ENCODE assay signal across 8 cellular contexts in genomic region chr1:155277896-155278688, GRCh38. TPM values are rescaled to one million over a fixed set of nuclear protein-coding genes. Genes with fewer than 3 reads are reported as not detected.
DNase-seq lines count a peak whose midpoint lies in the region; ATAC-seq and TF ChIP-seq lines count a peak whose summit lies in the region.

No MANE protein-coding gene starts in this region.

- peaks cover 18% of the 10 kb centered on the region for H3F3A ChIP-seq in GM23338 (replicated peaks; ENCODE audit: low read depth)

- H3K4me2 ChIP-seq in GM23338: peak overlapping the region; percentile 96

- intact Hi-C loops in activated CD8-positive, alpha-beta T cell treated with anti-CD3 and anti-CD28 coated beads for 36 hours (cut with micrococcal nuclease): loop anchor here (5.0 kb wide), 1 partner anchor 44 kb away; the partner anchor contains the start of gene RUSC1

- POLR2A ChIA-PET in activated CD8-positive, alpha-beta T cell treated with anti-CD3 and anti-CD28 coated beads for 36 hours (lab: Charles Lee): interaction anchor here (0.7 to 1.6 kb wide), 3 partner anchors 10 to 49 kb away, joined by 3 to 4 read pairs (median 3); no protein-coding TSS in a partner anchor

- no peaks in the 10 kb centered on the region for H4K20me1 ChIP-seq in GM23338 (replicated peaks; ENCODE audit: insufficient read depth)

- H3K36me3 Mint-ChIP-seq in GM23338 (ENCODE audit: low read depth): peaks cover 3% of the 10 kb centered on the region; the same call in 2 of the 3 replicates
- no peaks in the 10 kb centered on the region for H3K36me3 Mint-ChIP-seq in activated CD8-positive, alpha-beta T cell treated with anti-CD3 and anti-CD28 coated beads for 36 hours (ENCODE audit: low read depth)

- H2AFZ ChIP-seq in ACC112 (ENCODE audit: low read length, unreplicated experiment): peak overlapping the region; percentile 88
- H2AFZ ChIP-seq in GM23338: 0 out of 2 replicates have a peak overlapping the region, but pooled peaks have one; percentile 53

- peaks cover 15% of the 10 kb centered on the region for H3K27me3 Mint-ChIP-seq in GM23338 (ENCODE audit: insufficient read depth, low read depth, poor library complexity)
- no peaks in the 10 kb centered on the region for H3K27me3 Mint-ChIP-seq in activated CD8-positive, alpha-beta T cell treated with anti-CD3 and anti-CD28 coated beads for 36 hours

- no peaks in the 10 kb centered on the region for H3K9me2 ChIP-seq in GM23338 (ENCODE audit: insufficient read depth)

- H3K27me3 ChIP-seq in ACC112 (ENCODE audit: insufficient read depth, low read length) (no peaks in the 10 kb centered on the region), GM23338 (ENCODE audit: insufficient read depth) (no peaks in the 10 kb centered on the region), mucosa of stomach (ENCODE audit: control insufficient read depth, insufficient read depth, low read length) (no peaks in the 10 kb centered on the region)

- peak; percentile 55 to 81 for TF ChIP-seq CTCF in GM23338 (conservative IDR thresholded peaks at IDR 0.05; ENCODE audit: low read depth in 2 of 2)
- TF ChIP-seq CTCF in activated CD8-positive, alpha-beta T cell treated with anti-CD3 and anti-CD28 coated beads for 36 hours (IDR thresholded peaks at IDR 0.05): peak; percentile 58

- H3K9me3 ChIP-seq in mucosa of stomach (ENCODE audit: control insufficient read depth, low read length): no peaks in the 10 kb centered on the region

- CTCF ChIA-PET in activated CD8-positive, alpha-beta T cell treated with anti-CD3 and anti-CD28 coated beads for 36 hours (lab: Charles Lee): interaction anchor here (0.8 to 2.4 kb wide), 7 partner anchors 14 to 50 kb away, joined by 3 to 15 read pairs (median 4); partner anchors contain the start of genes FDPS and RUSC1

- DNase-seq in GM23338 (ENCODE audit: low spot score) (peak; percentile 99), NCI-H460 (ENCODE audit: extremely low read depth, low read depth) (peak; percentile 44)
- DNase-seq in activated CD8-positive, alpha-beta T cell treated with anti-CD3 and anti-CD28 coated beads for 36 hours: peak; percentile 92
- peak; percentile 80 for DNase-seq in effector CD8-positive, alpha-beta T cell (lab: John Stamatoyannopoulos, UW)
- peak; percentile 47 to 48 for DNase-seq in stimulated activated CD8-positive, alpha-beta memory T cell treated with anti-CD3 and anti-CD28 coated beads, Interleukin-7, amount 100 ng/mL, for 1 hour (ENCODE audit: low read depth in 2 of 2)

- H3K4me3 Mint-ChIP-seq in GM23338: peak overlapping the region; percentile 73
- H3K4me3 Mint-ChIP-seq in activated CD8-positive, alpha-beta T cell treated with anti-CD3 and anti-CD28 coated beads for 36 hours: peak overlapping the region; percentile 54

- H3K9me3 Mint-ChIP-seq in GM23338: peaks cover 4% of the 10 kb centered on the region; the same call in 1 of the 3 replicates
- H3K9me3 Mint-ChIP-seq in activated CD8-positive, alpha-beta T cell treated with anti-CD3 and anti-CD28 coated beads for 36 hours: no peaks in the 10 kb centered on the region

- H3K27ac ChIP-seq in ACC112 (ENCODE audit: low read depth, low read length) (no peak overlapping the region), GM23338 (ENCODE audit: low read depth) (no peak overlapping the region)

- H3K36me3 ChIP-seq in ACC112 (ENCODE audit: insufficient read depth, low read length) (no peaks in the 10 kb centered on the region), GM23338 (ENCODE audit: insufficient read depth) (no peaks in the 10 kb centered on the region), mucosa of stomach (ENCODE audit: control insufficient read depth, insufficient read depth, low read length) (no peaks in the 10 kb centered on the region)

- peaks cover 13% of the 10 kb centered on the region for H3K4me1 ChIP-seq in ACC112 (ENCODE audit: control insufficient read depth, insufficient read depth, low read length, unreplicated experiment)
- H3K4me1 ChIP-seq in GM23338 (ENCODE audit: insufficient read depth): peaks cover 29% of the 10 kb centered on the region
- H3K4me1 ChIP-seq in mucosa of stomach (ENCODE audit: control insufficient read depth, insufficient read depth, low read length): peaks cover 3% of the 10 kb centered on the region

- peak; percentile 77 for ATAC-seq in GM23338
- ATAC-seq in activated CD8-positive, alpha-beta T cell treated with anti-CD3 and anti-CD28 coated beads for 36 hours: peak; percentile 46
- ATAC-seq in GM18868 (IDR thresholded peaks at IDR 0.05; ENCODE audit: unreplicated experiment): no peak

- H3K79me2 ChIP-seq in ACC112 (ENCODE audit: control insufficient read depth, insufficient read depth, low read length, unreplicated experiment): no peaks in the 10 kb centered on the region
- no peaks in the 10 kb centered on the region for H3K79me2 ChIP-seq in GM23338 (replicated peaks; ENCODE audit: insufficient read depth)

- no peak overlapping the region for H3K27ac Mint-ChIP-seq in GM23338
- H3K27ac Mint-ChIP-seq in activated CD8-positive, alpha-beta T cell treated with anti-CD3 and anti-CD28 coated beads for 36 hours: no peak overlapping the region

- peak overlapping the region; percentile 73 for H3K9ac ChIP-seq in mucosa of stomach (ENCODE audit: low read length)

- H3K4me1 Mint-ChIP-seq in GM23338: peaks cover 28% of the 10 kb centered on the region
- peaks cover 23% of the 10 kb centered on the region for H3K4me1 Mint-ChIP-seq in activated CD8-positive, alpha-beta T cell treated with anti-CD3 and anti-CD28 coated beads for 36 hours (ENCODE audit: low read depth)

- H3K4me3 ChIP-seq in ACC112 (ENCODE audit: low read depth, low read length): peak overlapping the region; percentile 86
- peak overlapping the region; percentile 89 for H3K4me3 ChIP-seq in GM23338
- H3K4me3 ChIP-seq in mucosa of stomach (ENCODE audit: low read length): peak overlapping the region; percentile 69

TF ChIP-seq in GM23338, 12 proteins besides CTCF, POLR2A, EP300 and RAD21:
- TF ChIP-seq CREB1 (CRISPR knock-in tag; IDR thresholded peaks at IDR 0.05; ENCODE audit: low read depth) (no peak), REST (IDR thresholded peaks at IDR 0.05; ENCODE audit: unreplicated experiment) (peak; percentile 95), ZNF331 (CRISPR knock-in tag; IDR thresholded peaks at IDR 0.05; ENCODE audit: low read depth) (no peak), STAT1 (IDR thresholded peaks at IDR 0.05; ENCODE audit: unreplicated experiment) (no peak)

RNA-seq across cellular contexts. Expression of gene HCN3, which starts 0.8 kb away (rescaled TPM):
- total RNA-seq in GM23338 (2014; rRNA removed; shearing (Covaris generic)): 3.5 and 4.9 TPM in 2 replicates
- 3.4 and 4.6 TPM in 2 replicates for polyA plus RNA-seq in GM23338 (2016; fragmentation: Nextera tagmentation; extraction: Ambion mirVana)
- 1.4 and 1.6 TPM in 2 replicates for total RNA-seq in NCI-H460 (2014; rRNA removed; shearing (Covaris generic))
- polyA plus RNA-seq in NCI-H460 (2014; cell fraction: nucleus; rRNA removed): 14.3 and 18.5 TPM in 2 replicates
- 1 to 10 TPM; 1.5 TPM for total RNA-seq in activated CD8-positive, alpha-beta T cell treated with anti-CD3 and anti-CD28 coated beads for 36 hours

RNA-seq across cellular contexts. Expression of gene CLK2, which starts 4.8 kb away (rescaled TPM):
- 40.4 and 54.6 TPM in 2 replicates for total RNA-seq in GM23338 (2014; rRNA removed; shearing (Covaris generic))
- 23.9 and 27.2 TPM in 2 replicates for polyA plus RNA-seq in GM23338 (2016; fragmentation: Nextera tagmentation; extraction: Ambion mirVana)
- 37.3 and 48.3 TPM in 2 replicates for total RNA-seq in NCI-H460 (2014; rRNA removed; shearing (Covaris generic))
- 258 and 290 TPM in 2 replicates for polyA plus RNA-seq in NCI-H460 (2014; cell fraction: nucleus; rRNA removed)
- 10 to 100 TPM; 80.6 to 85.4 TPM for total RNA-seq in activated CD8-positive, alpha-beta T cell treated with anti-CD3 and anti-CD28 coated beads for 36 hours

RNA-seq across cellular contexts. Expression of gene SCAMP3, which starts 15.9 kb away (rescaled TPM):
- total RNA-seq in GM23338 (2014; rRNA removed; shearing (Covaris generic)): 47.2 and 52.5 TPM in 2 replicates
- polyA plus RNA-seq in GM23338 (2016; fragmentation: Nextera tagmentation; extraction: Ambion mirVana): 38.3 and 50.5 TPM in 2 replicates
- 116 and 121 TPM in 2 replicates for total RNA-seq in NCI-H460 (2014; rRNA removed; shearing (Covaris generic))
- polyA plus RNA-seq in NCI-H460 (2014; cell fraction: nucleus; rRNA removed): 50.2 and 61.2 TPM in 2 replicates
- 10 to 100 TPM; 81.3 to 97.2 TPM for total RNA-seq in activated CD8-positive, alpha-beta T cell treated with anti-CD3 and anti-CD28 coated beads for 36 hours

RNA-seq across cellular contexts. Expression of gene ENTREP3, which starts 22.8 kb away (rescaled TPM):
- 34.7 and 46.3 TPM in 2 replicates for total RNA-seq in GM23338 (2014; rRNA removed; shearing (Covaris generic))
- 18.6 and 19.5 TPM in 2 replicates for polyA plus RNA-seq in GM23338 (2016; fragmentation: Nextera tagmentation; extraction: Ambion mirVana)
- total RNA-seq in NCI-H460 (2014; rRNA removed; shearing (Covaris generic)): 12.6 and 16.6 TPM in 2 replicates
- 40.8 and 47.4 TPM in 2 replicates for polyA plus RNA-seq in NCI-H460 (2014; cell fraction: nucleus; rRNA removed)
- 10 to 100 TPM; 41.1 to 42.2 TPM for total RNA-seq in activated CD8-positive, alpha-beta T cell treated with anti-CD3 and anti-CD28 coated beads for 36 hours

RNA-seq across cellular contexts. Expression of gene PKLR, which starts 23.1 kb away (rescaled TPM):
- total RNA-seq in GM23338 (2014; rRNA removed; shearing (Covaris generic)): 3.3 and 3.7 TPM in 2 replicates
- 1.5 and 2.0 TPM in 2 replicates for polyA plus RNA-seq in GM23338 (2016; fragmentation: Nextera tagmentation; extraction: Ambion mirVana)
- not detected in 2 replicates for total RNA-seq in NCI-H460 (2014; rRNA removed; shearing (Covaris generic))
- not detected in 2 replicates for polyA plus RNA-seq in NCI-H460 (2014; cell fraction: nucleus; rRNA removed)
- not detected for total RNA-seq in activated CD8-positive, alpha-beta T cell treated with anti-CD3 and anti-CD28 coated beads for 36 hours

Comparison
In these comparisons a context has a peak if more than half of its experiments do, and no peak if none do; other contexts are left out.
1. DNase-seq: peak in every context shown above with its lines; median percentile 99 in GM23338; 92 in activated CD8-positive, alpha-beta T cell treated with anti-CD3 and anti-CD28 coated beads for 36 hours; 80 in effector CD8-positive, alpha-beta T cell; 48 in stimulated activated CD8-positive, alpha-beta memory T cell treated with anti-CD3 and anti-CD28 coated beads, Interleukin-7, amount 100 ng/mL, for 1 hour; 44 in NCI-H460.